24 cellular contexts compared by ENCODE assay signal in the genomic region with DNA sequence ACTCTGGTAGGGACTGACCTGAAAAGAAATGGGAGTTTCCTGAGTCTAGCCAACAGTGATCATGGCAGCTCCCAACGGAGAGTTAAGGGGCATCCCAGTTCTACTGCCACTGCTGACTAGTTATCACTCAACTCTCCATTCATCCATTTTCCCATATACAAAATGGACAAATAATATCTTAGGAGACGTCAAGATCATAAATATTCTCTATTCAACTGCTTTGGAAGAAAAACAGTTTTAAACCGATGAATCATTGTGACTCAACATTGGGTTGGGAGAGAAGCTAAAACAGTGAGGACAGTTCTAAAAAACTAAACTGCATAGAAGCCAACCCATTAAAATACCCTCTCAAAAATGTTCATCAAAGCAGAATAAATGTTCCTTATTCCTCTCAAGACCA. TPM values are rescaled to one million over a fixed set of nuclear protein-coding genes. Genes with fewer than 3 reads are reported as not detected.
A peak's percentile ranks its signal among the peaks of the same experiment; 100 is the strongest.
DNase-seq lines count a peak whose midpoint lies in the region; ATAC-seq and TF ChIP-seq lines count a peak whose summit lies in the region.
"Had no signal": no experiment of that assay in that cellular context is flagged by ENCODE, and none has a peak within 500 bp of the region (broad histone marks: within the 10 kb centered on the region; RNA-seq: fewer than 3 reads in every experiment).

No MANE protein-coding gene starts in this region.

- H3K27me3 ChIP-seq in SJSA1 (replicated peaks) = no peaks in the 10 kb centered on the region
- H3K27me3 ChIP-seq: upper lobe of right lung had no signal

- peaks cover 29% of the 10 kb centered on the region for H3K4me1 ChIP-seq in SJSA1 (replicated peaks)
- H3K4me1 ChIP-seq: upper lobe of right lung had no signal

- H3K4me3 ChIP-seq in SJSA1 (no peak overlapping the region), epithelial cell of esophagus (ENCODE audit: low read length) (no peak overlapping the region)
- H3K4me3 ChIP-seq: HAP-1, upper lobe of right lung had no signal

- DNase-seq in ELR (ENCODE audit: low read depth) (peak; percentile 65), SJSA1 (ENCODE audit: low read depth in 1 of 2, low spot score in 2 of 2) (peak in 1 of 2 experiments; percentile 45), epithelial cell of esophagus (ENCODE audit: low read depth) (peak; percentile 40), renal cortical epithelial cell (ENCODE audit: low read depth) (peak; percentile 13), NK-92 (lab: John Stamatoyannopoulos, UW; ENCODE audit: unreplicated experiment) (no peak), GOT3 (lab: John Stamatoyannopoulos, UW) (no peak)
- no peak for DNase-seq in activated effector memory CD4-positive, alpha-beta T cell treated with Interleukin-2 at 50 U/mL for 16 hours
- no peak for DNase-seq in activated naive CD4-positive, alpha-beta T cell treated with anti-CD3 and anti-CD28 coated beads, Interleukin-2, amount 50 U/mL, for 72 hours (ENCODE audit: low spot score in 2 of 2)
- DNase-seq: activated naive CD4-positive, alpha-beta T cell treated with anti-CD3 and anti-CD28 coated beads for 36 hours; C1 segment of cervical spinal cord; DMS 273 treated with DMSO at 0.1 percent for 48 hours; head of caudate nucleus; KBM-7; NCI-H1105; NCI-H2081 treated with DMSO at 0.1 percent for 48 hours; NCI-H446 treated with DMSO at 0.1 percent for 48 hours; stimulated activated CD4-positive, alpha-beta T cell treated with anti-CD3 and anti-CD28 coated beads, Interleukin-4, amount 100 ng/mL, for 24 hours; upper lobe of right lung had no signal

- ATAC-seq in activated naive CD4-positive, alpha-beta T cell treated with anti-CD3 and anti-CD28 coated beads, Interleukin-2, amount 50 U/mL, for 72 hours = no peak
- ATAC-seq: upper lobe of right lung had no signal

- 0 out of 2 replicates have a peak overlapping the region, but pooled peaks have one; percentile 8 for H3K27ac ChIP-seq in SJSA1
- H3K27ac ChIP-seq: epithelial cell of prostate, upper lobe of right lung had no signal

- H3K36me3 ChIP-seq in SJSA1 = no peaks in the 10 kb centered on the region
- H3K36me3 ChIP-seq: HAP-1, upper lobe of right lung had no signal

- H3K36me3 Mint-ChIP-seq in activated naive CD4-positive, alpha-beta T cell treated with anti-CD3 and anti-CD28 coated beads, Interleukin-2, amount 50 U/mL, for 72 hours = no peaks in the 10 kb centered on the region
- H3K36me3 Mint-ChIP-seq: brain had no signal

- H3K9me3 Mint-ChIP-seq in activated naive CD4-positive, alpha-beta T cell treated with anti-CD3 and anti-CD28 coated beads, Interleukin-2, amount 50 U/mL, for 72 hours = no peaks in the 10 kb centered on the region
- H3K9me3 Mint-ChIP-seq: activated naive CD4-positive, alpha-beta T cell treated with anti-CD3 and anti-CD28 coated beads for 36 hours; brain; dendritic cell treated with granulocyte-macrophage colony-stimulating factor and Interleukin-4, amounts not matched to agents 40 ng/mL and 50 ng/mL, for 4 days had no signal

- TF ChIP-seq CTCF in epithelial cell of esophagus (IDR thresholded peaks at IDR 0.05; ENCODE audit: insufficient read depth, low read depth, low read length, missing control alignments) = no peak

- no peaks in the 10 kb centered on the region for H3K9me3 ChIP-seq in SJSA1 (replicated peaks)
- H3K9me3 ChIP-seq: HAP-1, upper lobe of right lung had no signal

- no peak overlapping the region for H3K27ac Mint-ChIP-seq in activated naive CD4-positive, alpha-beta T cell treated with anti-CD3 and anti-CD28 coated beads, Interleukin-2, amount 50 U/mL, for 72 hours
- H3K27ac Mint-ChIP-seq: activated naive CD4-positive, alpha-beta T cell treated with anti-CD3 and anti-CD28 coated beads for 36 hours; brain; dendritic cell treated with granulocyte-macrophage colony-stimulating factor and Interleukin-4, amounts not matched to agents 40 ng/mL and 50 ng/mL, for 4 days had no signal

RNA-seq across cellular contexts. Expression of a gene that starts 57.6 kb away (rescaled TPM):
- total RNA-seq in SJSA1 (2014; rRNA removed; shearing (Covaris generic)) = 0.11 TPM in 1 of 2 replicates, not detected in the other
- 0.05 TPM in 1 of 2 replicates, not detected in the other for total RNA-seq in renal cortical epithelial cell
- total RNA-seq in activated naive CD4-positive, alpha-beta T cell treated with anti-CD3 and anti-CD28 coated beads, Interleukin-2, amount 50 U/mL, for 72 hours = not detected
- total RNA-seq: activated naive CD4-positive, alpha-beta T cell treated with anti-CD3 and anti-CD28 coated beads for 36 hours; lower leg skin; pulmonary artery endothelial cell; upper lobe of right lung had no signal

Comparison
In these comparisons a context has a peak if more than half of its experiments do, and no peak if none do; other contexts are left out.
1. DNase-seq: peak in ELR (single experiment), epithelial cell of esophagus (single experiment) and renal cortical epithelial cell (single experiment); none in activated effector memory CD4-positive, alpha-beta T cell treated with Interleukin-2 at 50 U/mL for 16 hours (single experiment), activated naive CD4-positive, alpha-beta T cell treated with anti-CD3 and anti-CD28 coated beads, Interleukin-2, amount 50 U/mL, for 72 hours (0 of 2), NK-92 (single experiment) and GOT3 (single experiment).